8 cellular contexts compared by ENCODE assay signal in genomic region chr14:23555882-23556699, GRCh38. TPM values are rescaled to one million over a fixed set of nuclear protein-coding genes. Genes with fewer than 3 reads are reported as not detected.
DNase-seq lines count a peak whose midpoint lies in the region; ATAC-seq, FAIRE-seq and TF ChIP-seq lines count a peak whose summit lies in the region.

A gene with protein sequence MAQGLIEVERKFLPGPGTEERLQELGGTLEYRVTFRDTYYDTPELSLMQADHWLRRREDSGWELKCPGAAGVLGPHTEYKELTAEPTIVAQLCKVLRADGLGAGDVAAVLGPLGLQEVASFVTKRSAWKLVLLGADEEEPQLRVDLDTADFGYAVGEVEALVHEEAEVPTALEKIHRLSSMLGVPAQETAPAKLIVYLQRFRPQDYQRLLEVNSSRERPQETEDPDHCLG (plus strand): TSS chr14:23556271. CDS start chr14:23556758, 487 bp downstream.

- H3K9me3 ChIP-seq in keratinocyte (ENCODE audit: control insufficient read depth, low read depth, low read length), result no peaks in the 10 kb centered on the region

- dilution Hi-C loops in keratinocyte (cut with MboI; ENCODE audit: extremely low pct_ligation_motif_present, low sequenced_read_pairs), result no loop called here

- peaks cover 13 to 22% of the 10 kb centered on the region in 2 experiments for H3K36me3 ChIP-seq in keratinocyte (ENCODE audit: control insufficient read depth in 2 of 2, extremely low read depth in 1 of 2, insufficient read depth in 2 of 2, low read length in 2 of 2)

- POLR2A ChIA-PET in activated B cell treated with CpG ODN at 0.5 μM for 24 hours (lab: Charles Lee), result interaction anchor here (0.6 to 6.2 kb wide), 8 partner anchors 11 to 812 kb away, joined by 3 to 41 read pairs (median 4); partner anchors contain the start of genes AP1G2, NFATC4, NGDN and PABPN1

- DNase-seq in AG08395 (ENCODE audit: low spot score) (peak; percentile 94), NCI-H345 (lab: John Stamatoyannopoulos, UW) (peak; percentile 93), activated B cell treated with CpG ODN at 0.5 μM for 24 hours (peak; percentile 88), cardiac fibroblast (ENCODE audit: low read depth in 2 of 2) (peak; percentile 89 to 92), keratinocyte (ENCODE audit: low read depth, low spot score) (peak; percentile 28)
- peak; percentile 86 to 90 (median 89) for DNase-seq in stimulated activated CD4-positive, alpha-beta T cell treated with anti-CD3 and anti-CD28 coated beads, Interleukin-12 subunit alpha, Interleukin-12 subunit beta, amount 100 ng/mL, for 48 hours (ENCODE audit: low read depth in 2 of 3, low spot score in 1 of 3)

- CTCF ChIA-PET in activated B cell treated with CpG ODN at 0.5 μM for 24 hours (lab: Charles Lee), result interaction anchor here (2.0 kb wide), 1 partner anchor 77 kb away, joined by 8 read pairs; no protein-coding TSS in a partner anchor

- H3K4me1 Mint-ChIP-seq in activated B cell treated with CpG ODN at 0.5 μM for 24 hours, result peaks cover 30% of the 10 kb centered on the region

- intact Hi-C loops in activated B cell treated with CpG ODN at 0.5 μM for 24 hours (cut with micrococcal nuclease), result loop anchor here (1.0 to 10.0 kb wide), 10 partner anchors 11 to 889 kb away; partner anchors contain the start of genes ACIN1, ADCY4, AP1G2 and C14orf119

- peaks cover 33% of the 10 kb centered on the region for H3K36me3 Mint-ChIP-seq in activated B cell treated with CpG ODN at 0.5 μM for 24 hours (ENCODE audit: low read depth)

- H3K9me3 Mint-ChIP-seq in activated B cell treated with CpG ODN at 0.5 μM for 24 hours, result no peaks in the 10 kb centered on the region

- no peaks in the 10 kb centered on the region for H3K9me1 ChIP-seq in keratinocyte (ENCODE audit: control insufficient read depth, extremely low read depth, insufficient read depth, low read length)

- no peak for FAIRE-seq in keratinocyte (lab: Jason Lieb, UNC)

- H3K4me1 ChIP-seq in keratinocyte (ENCODE audit: control insufficient read depth, extremely low read depth, insufficient read depth, low read length), result peaks cover 14% of the 10 kb centered on the region

- H3K4me2 ChIP-seq in keratinocyte (ENCODE audit: control insufficient read depth, extremely low read depth, insufficient read depth, low read depth, low read length), result peak within 1 kb of the TSS; percentile 97

- H4K20me1 ChIP-seq in keratinocyte (ENCODE audit: control insufficient read depth, extremely low read depth, insufficient read depth, low read length), result peaks cover 6% of the 10 kb centered on the region

- TF ChIP-seq CTCF in activated B cell treated with CpG ODN at 0.5 μM for 24 hours (IDR thresholded peaks at IDR 0.05), result no peak
- no peak for TF ChIP-seq CTCF in cardiac fibroblast (IDR thresholded peaks at IDR 0.05; ENCODE audit: low read depth, low read length)
- no peak for TF ChIP-seq CTCF in keratinocyte (optimal IDR thresholded peaks at IDR 0.05 in 1 of 3, IDR thresholded peaks at IDR 0.05 in 1 of 3, conservative IDR thresholded peaks at IDR 0.05 in 1 of 3; ENCODE audit: extremely low read depth in 1 of 3, insufficient read depth in 2 of 3, low read length in 3 of 3)

- no peaks in the 10 kb centered on the region for H3K27me3 ChIP-seq in keratinocyte (ENCODE audit: control insufficient read depth, extremely low read depth, insufficient read depth, low read length)

- peak within 1 kb of the TSS; percentile 78 to 91 for H3K4me3 ChIP-seq in cardiac fibroblast (replicated peaks in 1 of 2; ENCODE audit: low read depth in 2 of 2, low read length in 2 of 2)
- H3K4me3 ChIP-seq in keratinocyte (ENCODE audit: control insufficient read depth in 2 of 3, extremely low read depth in 1 of 3, insufficient read depth in 2 of 3, low read depth in 1 of 3, low read length in 3 of 3), result peak within 1 kb of the TSS; percentile 79 to 89 (median 89)

- H3K27ac Mint-ChIP-seq in activated B cell treated with CpG ODN at 0.5 μM for 24 hours, result peak within 1 kb of the TSS; percentile 95

- H3K4me3 Mint-ChIP-seq in activated B cell treated with CpG ODN at 0.5 μM for 24 hours, result peak within 1 kb of the TSS; percentile 94

- peak within 1 kb of the TSS; percentile 69 for H3K27ac ChIP-seq in keratinocyte (ENCODE audit: control insufficient read depth, insufficient read depth, low read length)

- peak; percentile 86 for TF ChIP-seq POLR2A in GM18951 (IDR thresholded peaks at IDR 0.05; ENCODE audit: extremely low read depth, insufficient read depth, insufficient read length)

- no peaks in the 10 kb centered on the region for H3K27me3 Mint-ChIP-seq in activated B cell treated with CpG ODN at 0.5 μM for 24 hours

- H2AFZ ChIP-seq in keratinocyte (ENCODE audit: control insufficient read depth, low read length), result peak within 1 kb of the TSS; percentile 91

- in situ Hi-C loops in GM18951 (cut with MboI; ENCODE audit: low sequenced_read_pairs, unreplicated experiment), result no loop called here

- ATAC-seq in HG03175 (IDR thresholded peaks at IDR 0.05; ENCODE audit: unreplicated experiment) (peak; percentile 89), activated B cell treated with CpG ODN at 0.5 μM for 24 hours (ENCODE audit: low read depth) (peak; percentile 79)

- peak within 1 kb of the TSS; percentile 86 for H3K9ac ChIP-seq in keratinocyte (ENCODE audit: control insufficient read depth, extremely low read depth, insufficient read depth, low read length)

- H3K79me2 ChIP-seq in keratinocyte (ENCODE audit: control insufficient read depth, insufficient read depth, low read length), result peaks cover 10% of the 10 kb centered on the region

RNA-seq across cellular contexts. Expression of the gene that starts here (rescaled TPM):
- total RNA-seq in activated B cell treated with CpG ODN at 0.5 μM for 24 hours, result 18.0 and 18.6 TPM in 2 replicates
- polyA plus RNA-seq in keratinocyte, result 3.2 to 4.3 TPM (median 4.3 TPM) in 3 replicates
- polyA plus RNA-seq in keratinocyte (2011; ENCODE audit: low read depth), result 1.3 TPM
- polyA plus RNA-seq in keratinocyte (2011; cell fraction: cytosol; rRNA removed), result 4.4 and 4.7 TPM in 2 replicates
- 6.9 and 7.8 TPM in 2 replicates for polyA plus RNA-seq in keratinocyte (2011; cell fraction: nucleus; rRNA removed)
- polyA plus RNA-seq in keratinocyte (2012; ENCODE audit: low replicate concordance), result 2.1 and 5.6 TPM in 2 replicates
- 3.6 to 5.8 TPM (median 4.5 TPM) in 3 replicates for polyA minus RNA-seq in keratinocyte
- polyA minus RNA-seq in keratinocyte (2011; cell fraction: cytosol; rRNA and poly(A)+ RNA removed), result 3.5 TPM
- 2.7 and 2.9 TPM in 2 replicates for polyA minus RNA-seq in keratinocyte (2011; cell fraction: nucleus; rRNA and poly(A)+ RNA removed)

Comparison
In these comparisons a context has a peak if more than half of its experiments do, and no peak if none do; other contexts are left out.
1. Peak in every context shown above with its lines: DNase-seq, ATAC-seq, H3K4me3 ChIP-seq and H3K27ac ChIP-seq.
2. DNase-seq: peak in every context shown above with its lines; median percentile 94 in AG08395; 93 in NCI-H345; 90 in cardiac fibroblast; 89 in stimulated activated CD4-positive, alpha-beta T cell treated with anti-CD3 and anti-CD28 coated beads, Interleukin-12 subunit alpha, Interleukin-12 subunit beta, amount 100 ng/mL, for 48 hours; 88 in activated B cell treated with CpG ODN at 0.5 μM for 24 hours; 28 in keratinocyte.